ENCODE assay signal across 22 cellular contexts in genomic region chr6:169984181-169985120, GRCh38.
DNase-seq lines count a peak whose midpoint lies in the region; ATAC-seq, FAIRE-seq and TF ChIP-seq lines count a peak whose summit lies in the region.
"Had no signal": no experiment of that assay in that cellular context is flagged by ENCODE, and none has a peak within 500 bp of the region (broad histone marks: within the 10 kb centered on the region; RNA-seq: fewer than 3 reads in every experiment).

No MANE protein-coding gene starts in this region.

- no peak for ATAC-seq in HG03196 (IDR thresholded peaks at IDR 0.05; ENCODE audit: unreplicated experiment)
- ATAC-seq: psoas muscle had no signal

- H3K4me3 ChIP-seq in kidney (ENCODE audit: low read length in 2 of 2) (no peak overlapping the region), thyroid gland (replicated peaks in 1 of 3) (no peak overlapping the region)
- H3K4me3 ChIP-seq: A549; BLaER1 treated with 17β-estradiol and CSF1 and Interleukin-3, amounts not matched to agents 10 nM and 100 nM; colonic mucosa; psoas muscle; vagina had no signal

- no peak for TF ChIP-seq CTCF in kidney (IDR thresholded peaks at IDR 0.05; ENCODE audit: borderline replicate concordance, extremely low read depth, insufficient read depth)
- TF ChIP-seq CTCF in thyroid gland (IDR thresholded peaks at IDR 0.05), result no peak

- intact Hi-C loops in kidney (cut with DNase I) (no loop called here), thyroid gland (cut with DNase I) (loop anchor here (10.0 kb wide), 1 partner anchor 170 kb away; no protein-coding TSS in a partner anchor)

- H3K9ac ChIP-seq in kidney (ENCODE audit: low read length in 2 of 2), result no peak overlapping the region
- H3K9ac ChIP-seq: BLaER1 treated with 17β-estradiol and CSF1 and Interleukin-3, amounts not matched to agents 10 nM and 100 nM had no signal

- FAIRE-seq in kidney (lab: Jason Lieb, UNC), result no peak
- FAIRE-seq: A549, endometrium had no signal

- H3K27ac ChIP-seq in kidney (ENCODE audit: low read depth in 2 of 2, low read length in 2 of 2), result no peak overlapping the region
- peak overlapping the region in 1 of 3 donors; percentile 41 for H3K27ac ChIP-seq in thyroid gland
- H3K27ac ChIP-seq: A549; BLaER1 treated with 17β-estradiol and CSF1 and Interleukin-3, amounts not matched to agents 10 nM and 100 nM; brain microvascular endothelial cell; colonic mucosa; psoas muscle; vagina had no signal

- H3K9me3 ChIP-seq in kidney (ENCODE audit: control insufficient read depth in 1 of 2, low read length in 2 of 2) (no peaks in the 10 kb centered on the region), thyroid gland (no peaks in the 10 kb centered on the region)
- H3K9me3 ChIP-seq: A549; BLaER1 treated with 17β-estradiol and CSF1 and Interleukin-3, amounts not matched to agents 10 nM and 100 nM; colonic mucosa; psoas muscle; vagina had no signal

- H3K4me1 ChIP-seq in kidney (ENCODE audit: control insufficient read depth in 1 of 2, insufficient read depth in 1 of 2, low read depth in 1 of 2, low read length in 2 of 2), result no peaks in the 10 kb centered on the region
- peaks cover 11 to 21% of the 10 kb centered on the region in 2 donors for H3K4me1 ChIP-seq in thyroid gland
- H3K4me1 ChIP-seq: A549, colonic mucosa, psoas muscle, vagina had no signal

- DNase-seq in NCI-H510A treated with DMSO at 0.1 percent for 48 hours (lab: John Stamatoyannopoulos, UW) (peak; percentile 24), NCI-H510A (lab: John Stamatoyannopoulos, UW) (no peak), NCI-H2171 (lab: John Stamatoyannopoulos, UW) (peak; percentile 27), kidney (peak; percentile 52), thyroid gland (peak; percentile 83 to 92), GM19238 (ENCODE audit: insufficient read length, low spot score) (no peak), NCI-H2227 (lab: John Stamatoyannopoulos, UW; ENCODE audit: unreplicated experiment) (no peak)
- DNase-seq: activated CD4-positive, alpha-beta T cell treated with anti-CD3 and anti-CD28 coated beads, Interleukin-2, amount 10 ng/mL, durations not matched to agents 24 days and 14 days; brain microvascular endothelial cell; colonic mucosa; GF-D8; GOT3; NCI-H1048; NCI-H82; SIG-M5; stimulated activated CD4-positive, alpha-beta T cell treated with anti-CD3 and anti-CD28 coated beads, Interleukin-4, amount 100 ng/mL, for 24 hours had no signal

- H3K27me3 ChIP-seq in thyroid gland, result no peaks in the 10 kb centered on the region
- H3K27me3 ChIP-seq: BLaER1 treated with 17β-estradiol and CSF1 and Interleukin-3, amounts not matched to agents 10 nM and 100 nM; brain microvascular endothelial cell; colonic mucosa; vagina had no signal

- H3K36me3 ChIP-seq in kidney (ENCODE audit: control insufficient read depth in 1 of 2, insufficient read depth in 2 of 2, low read length in 2 of 2), result no peaks in the 10 kb centered on the region
- H3K36me3 ChIP-seq in thyroid gland, result no peaks in the 10 kb centered on the region
- H3K36me3 ChIP-seq: BLaER1 treated with 17β-estradiol and CSF1 and Interleukin-3, amounts not matched to agents 10 nM and 100 nM; brain microvascular endothelial cell; colonic mucosa; vagina had no signal

- TF ChIP-seq POLR2A in thyroid gland (IDR thresholded peaks at IDR 0.05), result no peak

- 47 to 51% methylated on average over 27 to 28 of the region's 40 CpGs for WGBS in thyroid gland, 2 donors

Comparison
In these comparisons a context has a peak if more than half of its experiments do, and no peak if none do; other contexts are left out.
1. DNase-seq: peak in NCI-H510A treated with DMSO at 0.1 percent for 48 hours (single experiment), NCI-H2171 (single experiment), kidney (single experiment) and thyroid gland (2 of 2); none in NCI-H510A (single experiment), GM19238 (single experiment) and NCI-H2227 (single experiment).